18 cellular contexts compared by ENCODE assay signal in the genomic region with DNA sequence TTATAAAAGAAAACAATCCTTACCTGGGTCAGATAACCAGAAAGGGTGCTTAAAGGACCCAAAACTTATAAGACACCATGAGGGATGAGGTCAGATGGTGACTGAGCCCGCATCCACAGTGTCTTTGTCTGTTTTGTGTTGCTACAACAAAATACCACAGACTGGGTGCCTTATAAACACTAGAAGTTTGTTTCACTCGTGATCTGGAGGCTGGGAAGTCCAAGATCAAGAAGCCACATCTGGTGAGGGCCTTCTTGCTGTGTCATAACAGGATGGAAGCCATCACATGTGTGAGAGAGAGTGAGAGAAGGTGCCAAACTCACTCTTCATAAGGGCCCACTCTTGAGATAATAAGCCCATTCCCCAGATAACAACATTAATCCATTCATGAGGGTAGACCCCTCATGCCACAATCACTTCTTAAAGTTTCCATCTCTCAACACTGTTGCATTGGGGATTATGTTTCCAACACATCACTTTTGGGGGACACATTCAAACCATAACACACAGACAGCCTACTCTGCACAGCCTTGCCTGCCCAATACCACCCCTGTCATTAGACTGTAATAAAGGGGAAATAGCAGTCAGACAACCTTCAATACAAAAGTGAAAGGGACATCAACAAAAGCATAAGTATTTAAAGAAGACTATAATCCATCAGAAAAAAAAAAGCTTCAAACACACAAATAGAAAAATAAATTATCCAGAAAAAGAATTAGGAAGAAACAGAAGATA.
DNase-seq lines count a peak whose midpoint lies in the region; ATAC-seq and TF ChIP-seq lines count a peak whose summit lies in the region.
"Had no signal": no experiment of that assay in that cellular context is flagged by ENCODE, and none has a peak within 500 bp of the region (broad histone marks: within the 10 kb centered on the region; RNA-seq: fewer than 3 reads in every experiment).

No MANE protein-coding gene starts in this region.

- H3K4me1 ChIP-seq in CD8-positive, alpha-beta T cell (ENCODE audit: insufficient read depth, low read length) = peaks cover 9% of the 10 kb centered on the region
- H3K4me1 ChIP-seq in suprapubic skin = no peaks in the 10 kb centered on the region
- H3K4me1 ChIP-seq: tibial nerve had no signal

- no peak for DNase-seq in CD8-positive, alpha-beta T cell
- peak; percentile 17 for DNase-seq in HT1080 (ENCODE audit: low read depth)
- DNase-seq in activated T-helper 1 cell treated with anti-CD3 and anti-CD28 coated beads, Interleukin-12 subunit alpha, Interleukin-12 subunit beta, Interleukin-2, Interleukin-4 antibody, amounts not matched to agents 30 ng/mL and 10 ng/mL and 1 ng/mL, durations not matched to agents 14 hours and 24 hours and 36 hours (ENCODE audit: low spot score) = peak; percentile 50
- peak; percentile 15 for DNase-seq in foreskin melanocyte
- DNase-seq in suprapubic skin (ENCODE audit: low spot score in 2 of 2) = no peak
- no peak for DNase-seq in SW480 (ENCODE audit: low spot score)
- DNase-seq: activated CD4-positive, alpha-beta T cell treated with anti-CD3 and anti-CD28 coated beads, Interleukin-2, amount 50 U/mL, for 4 hours; naive B cell; NCI-H1105; stimulated activated CD4-positive, alpha-beta T cell treated with anti-CD3 and anti-CD28 coated beads, Interleukin-15, amount 100 ng/mL, for 24 hours had no signal

- TF ChIP-seq CTCF in CD8-positive, alpha-beta T cell (IDR thresholded peaks at IDR 0.05) = no peak
- TF ChIP-seq CTCF in suprapubic skin (IDR thresholded peaks at IDR 0.05) = no peak

- H3K4me3 ChIP-seq in CD8-positive, alpha-beta T cell (ENCODE audit: low read depth, low read length) = no peak overlapping the region
- H3K4me3 ChIP-seq in suprapubic skin = no peak overlapping the region
- H3K4me3 ChIP-seq: GM23338, hepatocyte, tibial nerve had no signal

- no peak for TF ChIP-seq EP300 in suprapubic skin (IDR thresholded peaks at IDR 0.05)

- no peaks in the 10 kb centered on the region for H3K27me3 ChIP-seq in CD8-positive, alpha-beta T cell (ENCODE audit: insufficient read depth, low read length)
- no peaks in the 10 kb centered on the region for H3K27me3 ChIP-seq in suprapubic skin
- H3K27me3 ChIP-seq: BE2C, hepatocyte, tibial nerve had no signal

- CTCF ChIA-PET in CD8-positive, alpha-beta T cell (lab: Charles Lee) = no interaction called here

- POLR2A ChIA-PET in CD8-positive, alpha-beta T cell (lab: Charles Lee) = no interaction called here

- peak overlapping the region; percentile 7 for H3K27ac Mint-ChIP-seq in CD8-positive, alpha-beta T cell
- peak overlapping the region; percentile 89 for H3K27ac Mint-ChIP-seq in activated T-helper 1 cell treated with anti-CD3 and anti-CD28 coated beads, Interleukin-12 subunit alpha, Interleukin-12 subunit beta, Interleukin-2, Interleukin-4 antibody, amounts not matched to agents 30 ng/mL and 10 ng/mL and 1 ng/mL, durations not matched to agents 14 hours and 24 hours and 36 hours
- H3K27ac Mint-ChIP-seq: GM23338, naive B cell, T-cell had no signal

- H3K4me3 Mint-ChIP-seq in CD8-positive, alpha-beta T cell = no peak overlapping the region
- H3K4me3 Mint-ChIP-seq in activated T-helper 1 cell treated with anti-CD3 and anti-CD28 coated beads, Interleukin-12 subunit alpha, Interleukin-12 subunit beta, Interleukin-2, Interleukin-4 antibody, amounts not matched to agents 30 ng/mL and 10 ng/mL and 1 ng/mL, durations not matched to agents 14 hours and 24 hours and 36 hours = peak overlapping the region; percentile 56
- H3K4me3 Mint-ChIP-seq: GM23338, naive B cell, T-cell had no signal

- peak; percentile 38 for ATAC-seq in CD8-positive, alpha-beta T cell
- no peak for ATAC-seq in GM18517 (IDR thresholded peaks at IDR 0.05; ENCODE audit: unreplicated experiment)
- ATAC-seq in GM19035 (IDR thresholded peaks at IDR 0.05; ENCODE audit: unreplicated experiment) = no peak
- ATAC-seq: GM23338 had no signal

- H3K36me3 ChIP-seq in CD8-positive, alpha-beta T cell (ENCODE audit: insufficient read depth, low read length) = no peaks in the 10 kb centered on the region
- H3K36me3 ChIP-seq in suprapubic skin = no peaks in the 10 kb centered on the region
- H3K36me3 ChIP-seq: BE2C, tibial nerve had no signal

- no peak for TF ChIP-seq POLR2A in suprapubic skin (IDR thresholded peaks at IDR 0.05)

- H3K27me3 Mint-ChIP-seq in CD8-positive, alpha-beta T cell (ENCODE audit: low read depth) = peaks cover 2% of the 10 kb centered on the region
- H3K27me3 Mint-ChIP-seq in activated T-helper 1 cell treated with anti-CD3 and anti-CD28 coated beads, Interleukin-12 subunit alpha, Interleukin-12 subunit beta, Interleukin-2, Interleukin-4 antibody, amounts not matched to agents 30 ng/mL and 10 ng/mL and 1 ng/mL, durations not matched to agents 14 hours and 24 hours and 36 hours (ENCODE audit: insufficient read depth) = peaks cover 2% of the 10 kb centered on the region

- H3K9me3 Mint-ChIP-seq in CD8-positive, alpha-beta T cell = peaks cover 8% of the 10 kb centered on the region
- H3K9me3 Mint-ChIP-seq in activated T-helper 1 cell treated with anti-CD3 and anti-CD28 coated beads, Interleukin-12 subunit alpha, Interleukin-12 subunit beta, Interleukin-2, Interleukin-4 antibody, amounts not matched to agents 30 ng/mL and 10 ng/mL and 1 ng/mL, durations not matched to agents 14 hours and 24 hours and 36 hours = peaks cover 39% of the 10 kb centered on the region

- H3K36me3 Mint-ChIP-seq in CD8-positive, alpha-beta T cell = no peaks in the 10 kb centered on the region
- H3K36me3 Mint-ChIP-seq in activated T-helper 1 cell treated with anti-CD3 and anti-CD28 coated beads, Interleukin-12 subunit alpha, Interleukin-12 subunit beta, Interleukin-2, Interleukin-4 antibody, amounts not matched to agents 30 ng/mL and 10 ng/mL and 1 ng/mL, durations not matched to agents 14 hours and 24 hours and 36 hours (ENCODE audit: low read depth) = peaks cover 28% of the 10 kb centered on the region
- H3K36me3 Mint-ChIP-seq: naive B cell, T-cell had no signal

- H3K9me3 ChIP-seq in CD8-positive, alpha-beta T cell (ENCODE audit: low read length) = no peaks in the 10 kb centered on the region
- peaks cover 14% of the 10 kb centered on the region for H3K9me3 ChIP-seq in suprapubic skin
- H3K9me3 ChIP-seq: BE2C had no signal

- H3K4me1 Mint-ChIP-seq in CD8-positive, alpha-beta T cell (ENCODE audit: low read depth) = peaks cover 11% of the 10 kb centered on the region
- H3K4me1 Mint-ChIP-seq in activated T-helper 1 cell treated with anti-CD3 and anti-CD28 coated beads, Interleukin-12 subunit alpha, Interleukin-12 subunit beta, Interleukin-2, Interleukin-4 antibody, amounts not matched to agents 30 ng/mL and 10 ng/mL and 1 ng/mL, durations not matched to agents 14 hours and 24 hours and 36 hours (ENCODE audit: low read depth) = peaks cover 31% of the 10 kb centered on the region
- H3K4me1 Mint-ChIP-seq: GM23338, naive B cell had no signal

- H3K27ac ChIP-seq in CD8-positive, alpha-beta T cell (ENCODE audit: low read depth, low read length) = no peak overlapping the region
- H3K27ac ChIP-seq in suprapubic skin = no peak overlapping the region
- H3K27ac ChIP-seq: epithelial cell of prostate, hepatocyte, tibial nerve had no signal

- 83% methylated on average over 2 of the region's 2 CpGs for WGBS in suprapubic skin

- intact Hi-C loops in CD8-positive, alpha-beta T cell (cut with DNase I, micrococcal nuclease) = no loop called here
- intact Hi-C loops in activated T-helper 1 cell treated with anti-CD3 and anti-CD28 coated beads, Interleukin-12 subunit alpha, Interleukin-12 subunit beta, Interleukin-2, Interleukin-4 antibody, amounts not matched to agents 30 ng/mL and 10 ng/mL and 1 ng/mL, durations not matched to agents 14 hours and 24 hours and 36 hours (cut with micrococcal nuclease) = loop anchor here (1.0 to 5.0 kb wide), 2 partner anchors 8 to 517 kb away; no protein-coding TSS in a partner anchor

Comparison
In these comparisons a context has a peak if more than half of its experiments do, and no peak if none do; other contexts are left out.
1. DNase-seq: peak in HT1080 (single experiment), activated T-helper 1 cell treated with anti-CD3 and anti-CD28 coated beads, Interleukin-12 subunit alpha, Interleukin-12 subunit beta, Interleukin-2, Interleukin-4 antibody, amounts not matched to agents 30 ng/mL and 10 ng/mL and 1 ng/mL, durations not matched to agents 14 hours and 24 hours and 36 hours (single experiment) and foreskin melanocyte (single experiment); none in CD8-positive, alpha-beta T cell (0 of 7), suprapubic skin (0 of 2) and SW480 (single experiment).